8 cellular contexts compared by ENCODE assay signal in genomic region chr1:88998716-88999115, GRCh38. TPM values are rescaled to one million over a fixed set of nuclear protein-coding genes. Genes with fewer than 3 reads are reported as not detected.
DNase-seq lines count a peak whose midpoint lies in the region; ATAC-seq and TF ChIP-seq lines count a peak whose summit lies in the region.

No MANE protein-coding gene starts in this region.

- DNase-seq in D341Med (ENCODE audit: low spot score) (peak; percentile 47), NCI-H2171 (lab: John Stamatoyannopoulos, UW) (peak; percentile 20), WERI-Rb-1 (no peak), Right ventricle myocardium superior (no peak), renal cortical epithelial cell (ENCODE audit: low read depth) (peak; percentile 70)
- no peak for DNase-seq in activated T-helper 1 cell treated with anti-CD3 and anti-CD28 coated beads, Interleukin-12 subunit alpha, Interleukin-12 subunit beta, Interleukin-2, Interleukin-4 antibody, amounts not matched to agents 30 ng/mL and 10 ng/mL and 1 ng/mL, durations not matched to agents 14 hours and 24 hours and 36 hours (ENCODE audit: low spot score)

- H3K4me3 ChIP-seq in WERI-Rb-1 (ENCODE audit: low read depth, low read length): no peak overlapping the region

- H3K27ac ChIP-seq in WERI-Rb-1: no peak overlapping the region

- H3K9me3 Mint-ChIP-seq in activated T-helper 1 cell treated with anti-CD3 and anti-CD28 coated beads, Interleukin-12 subunit alpha, Interleukin-12 subunit beta, Interleukin-2, Interleukin-4 antibody, amounts not matched to agents 30 ng/mL and 10 ng/mL and 1 ng/mL, durations not matched to agents 14 hours and 24 hours and 36 hours: peaks cover under 1% of the 10 kb centered on the region

- TF ChIP-seq CTCF in WERI-Rb-1 (IDR thresholded peaks at IDR 0.05; ENCODE audit: low read depth, low read length): peak; percentile 28; the same call in 1 of the 2 replicates

- H3K4me1 Mint-ChIP-seq in activated T-helper 1 cell treated with anti-CD3 and anti-CD28 coated beads, Interleukin-12 subunit alpha, Interleukin-12 subunit beta, Interleukin-2, Interleukin-4 antibody, amounts not matched to agents 30 ng/mL and 10 ng/mL and 1 ng/mL, durations not matched to agents 14 hours and 24 hours and 36 hours (ENCODE audit: low read depth): peaks cover 25% of the 10 kb centered on the region

- no peak overlapping the region for H3K27ac Mint-ChIP-seq in activated T-helper 1 cell treated with anti-CD3 and anti-CD28 coated beads, Interleukin-12 subunit alpha, Interleukin-12 subunit beta, Interleukin-2, Interleukin-4 antibody, amounts not matched to agents 30 ng/mL and 10 ng/mL and 1 ng/mL, durations not matched to agents 14 hours and 24 hours and 36 hours

- H3K9me3 ChIP-seq in WERI-Rb-1 (ENCODE audit: severe bottlenecking): no peaks in the 10 kb centered on the region

- no peaks in the 10 kb centered on the region for H3K36me3 ChIP-seq in WERI-Rb-1

- H3K27me3 Mint-ChIP-seq in activated T-helper 1 cell treated with anti-CD3 and anti-CD28 coated beads, Interleukin-12 subunit alpha, Interleukin-12 subunit beta, Interleukin-2, Interleukin-4 antibody, amounts not matched to agents 30 ng/mL and 10 ng/mL and 1 ng/mL, durations not matched to agents 14 hours and 24 hours and 36 hours (ENCODE audit: insufficient read depth): no peaks in the 10 kb centered on the region

- H3K27me3 ChIP-seq in WERI-Rb-1 (ENCODE audit: insufficient read depth, low read depth, severe bottlenecking): no peaks in the 10 kb centered on the region

- no peak overlapping the region for H3K4me3 Mint-ChIP-seq in activated T-helper 1 cell treated with anti-CD3 and anti-CD28 coated beads, Interleukin-12 subunit alpha, Interleukin-12 subunit beta, Interleukin-2, Interleukin-4 antibody, amounts not matched to agents 30 ng/mL and 10 ng/mL and 1 ng/mL, durations not matched to agents 14 hours and 24 hours and 36 hours

- intact Hi-C loops in Right ventricle myocardium superior (cut with DNase I): loop anchor here (5.0 kb wide), 1 partner anchor 454 kb away; no protein-coding TSS in a partner anchor
- intact Hi-C loops in activated T-helper 1 cell treated with anti-CD3 and anti-CD28 coated beads, Interleukin-12 subunit alpha, Interleukin-12 subunit beta, Interleukin-2, Interleukin-4 antibody, amounts not matched to agents 30 ng/mL and 10 ng/mL and 1 ng/mL, durations not matched to agents 14 hours and 24 hours and 36 hours (cut with micrococcal nuclease): loop anchor here (1.0 kb wide), 5 partner anchors 48 to 457 kb away; no protein-coding TSS in a partner anchor

- peaks cover 13% of the 10 kb centered on the region for H3K36me3 Mint-ChIP-seq in activated T-helper 1 cell treated with anti-CD3 and anti-CD28 coated beads, Interleukin-12 subunit alpha, Interleukin-12 subunit beta, Interleukin-2, Interleukin-4 antibody, amounts not matched to agents 30 ng/mL and 10 ng/mL and 1 ng/mL, durations not matched to agents 14 hours and 24 hours and 36 hours (ENCODE audit: low read depth)

- ATAC-seq in GM19023 (IDR thresholded peaks at IDR 0.05; ENCODE audit: unreplicated experiment): peak; percentile 72
- ATAC-seq in HG03103 (IDR thresholded peaks at IDR 0.05; ENCODE audit: low read depth, unreplicated experiment): peak; percentile 88
- ATAC-seq in Right ventricle myocardium superior (ENCODE audit: poor library complexity): peak; percentile 95

RNA-seq across cellular contexts. Expression of gene KYAT3, which starts 6.3 kb away (rescaled TPM):
- total RNA-seq in Right ventricle myocardium superior (9.1 TPM), renal cortical epithelial cell (31.0 and 54.4 TPM in 2 replicates)
- 28.5 and 32.5 TPM in 2 replicates for total RNA-seq in activated T-helper 1 cell treated with anti-CD3 and anti-CD28 coated beads, Interleukin-12 subunit alpha, Interleukin-12 subunit beta, Interleukin-2, Interleukin-4 antibody, amounts not matched to agents 30 ng/mL and 10 ng/mL and 1 ng/mL, durations not matched to agents 14 hours and 24 hours and 36 hours

RNA-seq across cellular contexts. Expression of gene RBMXL1, which starts 6.3 kb away (rescaled TPM):
- total RNA-seq in Right ventricle myocardium superior (9.1 TPM), renal cortical epithelial cell (12.5 and 16.2 TPM in 2 replicates)
- total RNA-seq in activated T-helper 1 cell treated with anti-CD3 and anti-CD28 coated beads, Interleukin-12 subunit alpha, Interleukin-12 subunit beta, Interleukin-2, Interleukin-4 antibody, amounts not matched to agents 30 ng/mL and 10 ng/mL and 1 ng/mL, durations not matched to agents 14 hours and 24 hours and 36 hours: 35.8 and 38.9 TPM in 2 replicates

RNA-seq across cellular contexts. Expression of gene GBP3, which starts 23.9 kb away (rescaled TPM):
- total RNA-seq in Right ventricle myocardium superior (6.6 TPM), renal cortical epithelial cell (59.4 and 69.1 TPM in 2 replicates)
- total RNA-seq in activated T-helper 1 cell treated with anti-CD3 and anti-CD28 coated beads, Interleukin-12 subunit alpha, Interleukin-12 subunit beta, Interleukin-2, Interleukin-4 antibody, amounts not matched to agents 30 ng/mL and 10 ng/mL and 1 ng/mL, durations not matched to agents 14 hours and 24 hours and 36 hours: 12.0 and 14.5 TPM in 2 replicates

Comparison
In these comparisons a context has a peak if more than half of its experiments do, and no peak if none do; other contexts are left out.
1. DNase-seq: peak in D341Med (single experiment), NCI-H2171 (single experiment) and renal cortical epithelial cell (single experiment); none in WERI-Rb-1 (single experiment), Right ventricle myocardium superior (single experiment) and activated T-helper 1 cell treated with anti-CD3 and anti-CD28 coated beads, Interleukin-12 subunit alpha, Interleukin-12 subunit beta, Interleukin-2, Interleukin-4 antibody, amounts not matched to agents 30 ng/mL and 10 ng/mL and 1 ng/mL, durations not matched to agents 14 hours and 24 hours and 36 hours (single experiment).
2. Peak in every context shown above with its lines, with median percentiles within 50 percentile points of each other: ATAC-seq.